ENCODE assay signal across 39 cellular contexts in genomic region chr6:151523034-151523433, GRCh38. TPM values are rescaled to one million over a fixed set of nuclear protein-coding genes. Genes with fewer than 3 reads are reported as not detected.
"Had no signal": no experiment of that assay in that cellular context is flagged by ENCODE, and none has a peak within 500 bp of the region (broad histone marks: within the 10 kb centered on the region; RNA-seq: fewer than 3 reads in every experiment).

No MANE protein-coding gene starts in this region.

- DNase-seq: Karpas-422, Kasumi-1, MG63, MM.1S, MV-4-11, NCI-H1048, NCI-H1092, NCI-H1092 treated with DMSO at 0.1 percent for 48 hours, NCI-H1105, NCI-H1105 treated with DMSO at 0.1 percent for 48 hours, NCI-H1417, NCI-H1417 treated with DMSO at 0.1 percent for 48 hours, NCI-H1436, NCI-H1436 treated with DMSO at 0.1 percent for 48 hours, NCI-H146, NCI-H1694, NCI-H1694 treated with DMSO at 0.1 percent for 48 hours, NCI-H187, NCI-H187 treated with DMSO at 0.1 percent for 48 hours, NCI-H1930, NCI-H2029, NCI-H2029 treated with DMSO at 0.1 percent for 48 hours, NCI-H2081, NCI-H2081 treated with DMSO at 0.1 percent for 48 hours, NCI-H2107, NCI-H2171, NCI-H2171 treated with DMSO at 0.1 percent for 48 hours, NCI-H2227 treated with DMSO at 0.1 percent for 48 hours, NCI-H226, NCI-H345, NCI-H446, NCI-H446 treated with DMSO at 0.1 percent for 48 hours, NCI-H510A, NCI-H510A treated with DMSO at 0.1 percent for 48 hours, NCI-H524, NCI-H524 treated with DMSO at 0.1 percent for 48 hours had no signal

- H3K27me3 ChIP-seq: MG63 had no signal

- H3K4me3 ChIP-seq: MG63 had no signal

- H3K36me3 ChIP-seq: MG63 had no signal

RNA-seq across cellular contexts. Expression of gene CCDC170, which starts 29.2 kb away (rescaled TPM):
- total RNA-seq: M059J, MCF 10A, NCI-H460 had no signal
